ENCODE assay signal across 2 cellular contexts in the genomic region with DNA sequence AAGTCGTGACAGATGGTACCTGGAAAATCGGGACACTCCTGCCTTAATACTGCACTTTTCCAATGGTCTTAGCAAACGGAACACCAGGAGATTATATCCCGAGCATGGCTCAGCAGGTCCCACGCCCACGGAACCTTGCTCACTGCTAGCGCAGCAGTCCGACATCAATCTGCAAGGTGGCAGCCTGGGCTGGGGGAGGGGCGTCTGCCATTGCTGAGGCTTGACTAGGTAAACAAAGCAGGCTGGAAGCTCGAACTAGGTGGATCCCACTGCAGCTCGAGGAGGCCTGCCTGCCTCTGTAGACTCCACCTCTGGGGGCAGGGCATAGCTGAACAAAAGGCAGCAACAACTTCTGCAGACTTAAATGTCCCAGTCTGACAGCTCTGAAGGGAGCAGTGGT. TPM values are rescaled to one million over a fixed set of nuclear protein-coding genes. Genes with fewer than 3 reads are reported as not detected.
"Had no signal": no experiment of that assay in that cellular context is flagged by ENCODE, and none has a peak within 500 bp of the region (broad histone marks: within the 10 kb centered on the region; RNA-seq: fewer than 3 reads in every experiment).

No MANE protein-coding gene starts in this region.

RNA-seq across cellular contexts. Expression of gene SLC6A2, which starts 40.1 kb away (rescaled TPM):
- total RNA-seq: G401, GM12878 had no signal
- polyA plus RNA-seq: GM12878 had no signal

RNA-seq across cellular contexts. Expression of gene CAPNS2, which starts 49.2 kb away (rescaled TPM):
- total RNA-seq: G401, GM12878 had no signal
- polyA plus RNA-seq: GM12878 had no signal
